Comparison of ENCODE assay signal across 23 cellular contexts in genomic region chr6:125253881-125254280, GRCh38.
"Had no signal": no experiment of that assay in that cellular context is flagged by ENCODE, and none has a peak within 500 bp of the region (broad histone marks: within the 10 kb centered on the region; RNA-seq: fewer than 3 reads in every experiment).

No MANE protein-coding gene starts in this region.

- DNase-seq: cortex of kidney; dorsolateral prefrontal cortex; effector CD8-positive, alpha-beta T cell; esophagus squamous epithelium; foreskin fibroblast; head of caudate nucleus; left colon; left ventricle myocardium superior; mucosa of descending colon; natural killer cell; sigmoid colon; stimulated activated CD4-positive, alpha-beta T cell treated with anti-CD3 and anti-CD28 coated beads, Interleukin-12 subunit alpha, Interleukin-12 subunit beta, amount 100 ng/mL, for 4 hours; stimulated activated CD4-positive, alpha-beta T cell treated with anti-CD3 and anti-CD28 coated beads, Interleukin-2, amount 100 ng/mL, for 48 hours; stimulated activated naive CD8-positive, alpha-beta T cell treated with anti-CD3 and anti-CD28 coated beads, Interleukin-15, Interleukin-2, amounts not matched to agents 100 U/mL and 50 U/mL, for 24 hours; thyroid gland had no signal

- H3K79me2 ChIP-seq: hepatocyte had no signal

- H3K27ac Mint-ChIP-seq: natural killer cell had no signal

- FAIRE-seq: urothelium cell line had no signal

- H3K27me3 Mint-ChIP-seq: type B pancreatic cell had no signal

- H3K27me3 ChIP-seq: dorsolateral prefrontal cortex, esophagus squamous epithelium, hepatocyte, right atrium auricular region, sigmoid colon, suprapubic skin, thyroid gland had no signal

- H3K9me3 Mint-ChIP-seq: natural killer cell, neural crest cell, type B pancreatic cell had no signal

- H3K4me3 ChIP-seq: dorsolateral prefrontal cortex, esophagus squamous epithelium, hepatocyte, lung, mucosa of descending colon, right atrium auricular region, sigmoid colon, skin epidermis, suprapubic skin, thyroid gland had no signal

- H3K9me3 ChIP-seq: esophagus squamous epithelium, mucosa of descending colon, right atrium auricular region, sigmoid colon, suprapubic skin, thyroid gland had no signal

- H3K36me3 ChIP-seq: right atrium auricular region, sigmoid colon, suprapubic skin, thyroid gland had no signal

- H3K36me3 Mint-ChIP-seq: natural killer cell had no signal

- H3K4me2 ChIP-seq: hepatocyte had no signal

- H2AFZ ChIP-seq: hepatocyte had no signal

- H3K27ac ChIP-seq: dorsolateral prefrontal cortex, right atrium auricular region, sigmoid colon, skin epidermis, suprapubic skin, thyroid gland had no signal

- H3K4me3 Mint-ChIP-seq: natural killer cell, neural crest cell had no signal
